Comparison of ENCODE assay signal across 1 cellular context in the genomic region with DNA sequence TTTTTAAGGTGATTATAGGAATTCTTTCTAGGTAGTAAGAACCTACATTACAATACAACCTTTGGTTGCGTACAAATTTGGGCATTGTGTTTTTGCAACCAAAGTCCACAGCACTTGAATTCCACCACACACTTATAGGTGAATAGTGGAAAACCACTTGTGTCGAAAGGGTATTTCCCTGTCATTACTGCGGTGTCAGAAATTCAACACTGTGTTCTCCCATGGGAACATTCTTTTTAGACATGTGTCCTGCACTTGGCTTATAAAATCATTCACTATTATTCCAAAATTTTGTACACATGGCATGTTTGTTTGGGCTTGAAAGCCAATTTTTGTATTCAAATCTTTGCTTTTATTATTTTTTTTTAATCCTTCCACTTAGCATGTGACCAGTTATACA.
TF ChIP-seq lines count a peak whose summit lies in the region.

No MANE protein-coding gene starts in this region.

TF ChIP-seq in IMR-90, 13 proteins besides CTCF, POLR2A, EP300 and RAD21 (continued from another document):
- TF ChIP-seq, protein P1, sequence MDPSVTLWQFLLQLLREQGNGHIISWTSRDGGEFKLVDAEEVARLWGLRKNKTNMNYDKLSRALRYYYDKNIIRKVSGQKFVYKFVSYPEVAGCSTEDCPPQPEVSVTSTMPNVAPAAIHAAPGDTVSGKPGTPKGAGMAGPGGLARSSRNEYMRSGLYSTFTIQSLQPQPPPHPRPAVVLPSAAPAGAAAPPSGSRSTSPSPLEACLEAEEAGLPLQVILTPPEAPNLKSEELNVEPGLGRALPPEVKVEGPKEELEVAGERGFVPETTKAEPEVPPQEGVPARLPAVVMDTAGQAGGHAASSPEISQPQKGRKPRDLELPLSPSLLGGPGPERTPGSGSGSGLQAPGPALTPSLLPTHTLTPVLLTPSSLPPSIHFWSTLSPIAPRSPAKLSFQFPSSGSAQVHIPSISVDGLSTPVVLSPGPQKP (IDR thresholded peaks at IDR 0.05; ENCODE audit: borderline replicate concordance, low read depth, low read length): no peak
- no peak for TF ChIP-seq SMC3 (IDR thresholded peaks at IDR 0.05; ENCODE audit: low read depth, low read length)
